Comparison of ENCODE assay signal across 8 cellular contexts in the genomic region with DNA sequence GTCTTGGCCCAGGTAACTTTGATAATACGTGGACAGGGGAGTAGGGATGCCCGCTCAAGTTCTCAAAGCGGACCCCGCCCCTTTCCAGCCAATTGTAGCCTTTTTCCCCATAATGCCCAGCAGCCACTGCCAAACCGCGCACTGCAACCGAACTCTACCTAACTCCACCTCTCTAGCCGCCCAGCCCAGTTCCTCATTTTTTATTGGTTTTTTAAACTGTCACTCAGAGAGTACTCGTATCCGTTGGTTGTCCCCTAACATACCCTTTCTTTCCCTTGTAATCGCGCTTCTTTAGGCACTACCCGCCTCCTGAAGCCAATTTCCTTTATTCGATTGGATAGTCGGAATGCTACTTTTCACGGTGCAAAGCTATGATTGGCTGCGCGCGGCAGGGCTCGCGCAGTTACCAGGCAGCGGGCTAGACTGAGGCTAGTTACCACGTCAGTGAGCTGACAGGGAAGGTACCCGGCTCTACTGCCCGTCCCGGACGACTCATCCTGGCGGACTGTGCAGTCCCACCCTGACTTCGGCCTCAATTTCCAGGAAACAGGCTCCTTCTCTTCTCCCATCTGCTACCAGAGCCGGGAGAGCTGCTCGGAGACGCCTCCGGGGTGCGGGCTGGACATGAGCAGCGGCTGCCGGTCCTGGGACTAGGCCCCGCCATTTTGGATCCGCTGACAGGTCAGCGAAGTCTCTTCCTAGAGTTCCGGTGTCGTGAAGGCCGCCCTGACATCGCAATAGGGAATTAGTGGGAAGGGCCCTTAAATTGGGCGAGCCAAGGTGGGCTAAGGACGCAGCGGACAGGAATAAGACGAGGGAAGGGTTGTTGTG. TPM values are rescaled to one million over a fixed set of nuclear protein-coding genes. Genes with fewer than 3 reads are reported as not detected.
DNase-seq lines count a peak whose midpoint lies in the region; ATAC-seq, FAIRE-seq and TF ChIP-seq lines count a peak whose summit lies in the region.

TSS of gene GBF1 (plus strand) at position 432 of the 831 bp plus-strand sequence. CDS start 13,407 bp downstream, outside the sequence.

- peak; percentile 99 for DNase-seq in AML-193 (lab: John Stamatoyannopoulos, UW)
- peak; percentile 99 for DNase-seq in NCI-H510A treated with DMSO at 0.1 percent for 48 hours (lab: John Stamatoyannopoulos, UW)
- DNase-seq in activated CD4-positive, alpha-beta T cell treated with anti-CD3 and anti-CD28 coated beads for 24 hours (ENCODE audit: low read depth in 2 of 2), result peak; percentile 74 to 78
- DNase-seq in chondrocyte (ENCODE audit: low spot score), result no peak
- DNase-seq in keratinocyte (ENCODE audit: low read depth, low spot score), result peak; percentile 96
- DNase-seq in stimulated activated CD4-positive, alpha-beta T cell treated with anti-CD3 and anti-CD28 coated beads, Interleukin-15, amount 100 ng/mL, for 1 hour (ENCODE audit: low read depth in 1 of 2, low spot score in 1 of 2), result peak; percentile 72 to 75

- peaks cover 15% of the 10 kb centered on the region for H4K20me1 ChIP-seq in keratinocyte (ENCODE audit: control insufficient read depth, extremely low read depth, insufficient read depth, low read length)

- peak within 1 kb of the TSS; percentile 99 for H3K4me3 Mint-ChIP-seq in chondrocyte (ENCODE audit: unreplicated experiment)

- peak within 1 kb of the TSS; percentile 75 for H3K27ac ChIP-seq in keratinocyte (ENCODE audit: control insufficient read depth, insufficient read depth, low read length)

- no peaks in the 10 kb centered on the region for H3K36me3 Mint-ChIP-seq in chondrocyte (ENCODE audit: low read depth)

- dilution Hi-C loops in keratinocyte (cut with MboI; ENCODE audit: extremely low pct_ligation_motif_present, low sequenced_read_pairs), result no loop called here

- H3K27me3 Mint-ChIP-seq in chondrocyte (ENCODE audit: low read depth), result peaks cover 3% of the 10 kb centered on the region

- H3K79me2 ChIP-seq in keratinocyte (ENCODE audit: control insufficient read depth, insufficient read depth, low read length), result peaks cover 48% of the 10 kb centered on the region

- FAIRE-seq in keratinocyte (lab: Jason Lieb, UNC), result peak; percentile 79

- TF ChIP-seq CTCF in chondrocyte (IDR thresholded peaks at IDR 0.05), result no peak
- no peak for TF ChIP-seq CTCF in keratinocyte (optimal IDR thresholded peaks at IDR 0.05 in 1 of 3, IDR thresholded peaks at IDR 0.05 in 1 of 3, conservative IDR thresholded peaks at IDR 0.05 in 1 of 3; ENCODE audit: extremely low read depth in 1 of 3, insufficient read depth in 2 of 3, low read length in 3 of 3)

- H2AFZ ChIP-seq in keratinocyte (ENCODE audit: control insufficient read depth, low read length), result peak within 1 kb of the TSS; percentile 95

- peak; percentile 93 for TF ChIP-seq POLR2A in GM19193 (IDR thresholded peaks at IDR 0.05; ENCODE audit: extremely low read depth, insufficient read depth, insufficient read length)

- H3K9me1 ChIP-seq in keratinocyte (ENCODE audit: control insufficient read depth, extremely low read depth, insufficient read depth, low read length), result peaks cover 5% of the 10 kb centered on the region

- H3K4me3 ChIP-seq in keratinocyte (ENCODE audit: control insufficient read depth in 2 of 3, extremely low read depth in 1 of 3, insufficient read depth in 2 of 3, low read depth in 1 of 3, low read length in 3 of 3), result peak within 1 kb of the TSS; percentile 65 to 99 (median 97)

- H3K9me3 Mint-ChIP-seq in chondrocyte (ENCODE audit: low read depth), result no peaks in the 10 kb centered on the region

- peak; percentile 87 for ATAC-seq in HG03439 (IDR thresholded peaks at IDR 0.05; ENCODE audit: unreplicated experiment)

- peaks cover 10% of the 10 kb centered on the region for H3K27me3 ChIP-seq in keratinocyte (ENCODE audit: control insufficient read depth, extremely low read depth, insufficient read depth, low read length)

- peak within 1 kb of the TSS; percentile 95 for H3K4me2 ChIP-seq in keratinocyte (ENCODE audit: control insufficient read depth, extremely low read depth, insufficient read depth, low read depth, low read length)

- peak within 1 kb of the TSS; percentile 98 for H3K27ac Mint-ChIP-seq in chondrocyte (ENCODE audit: unreplicated experiment)

- no peaks in the 10 kb centered on the region for H3K9me3 ChIP-seq in keratinocyte (ENCODE audit: control insufficient read depth, low read depth, low read length)

- peaks cover 38% of the 10 kb centered on the region for H3K4me1 ChIP-seq in keratinocyte (ENCODE audit: control insufficient read depth, extremely low read depth, insufficient read depth, low read length)

- peak within 1 kb of the TSS; percentile 92 for H3K9ac ChIP-seq in keratinocyte (ENCODE audit: control insufficient read depth, extremely low read depth, insufficient read depth, low read length)

- peaks cover 0 to 2% of the 10 kb centered on the region in 2 experiments for H3K36me3 ChIP-seq in keratinocyte (ENCODE audit: control insufficient read depth in 2 of 2, extremely low read depth in 1 of 2, insufficient read depth in 2 of 2, low read length in 2 of 2)

- peaks cover 52% of the 10 kb centered on the region for H3K4me1 Mint-ChIP-seq in chondrocyte (ENCODE audit: low read depth)

RNA-seq across cellular contexts. Expression of gene GBF1, which starts in this region (rescaled TPM):
- total RNA-seq in chondrocyte, result 59.3 to 88.4 TPM (median 59.7 TPM) in 3 replicates
- polyA plus RNA-seq in keratinocyte, result 14.7 to 27.0 TPM (median 17.4 TPM) in 3 replicates
- 9.5 TPM for polyA plus RNA-seq in keratinocyte (2011; ENCODE audit: low read depth)
- polyA plus RNA-seq in keratinocyte (2011; cell fraction: cytosol; rRNA removed), result 17.5 and 18.3 TPM in 2 replicates
- 51.6 and 59.4 TPM in 2 replicates for polyA plus RNA-seq in keratinocyte (2011; cell fraction: nucleus; rRNA removed)
- 18.5 and 35.6 TPM in 2 replicates for polyA plus RNA-seq in keratinocyte (2012; ENCODE audit: low replicate concordance)
- 46.2 to 106 TPM (median 67.6 TPM) in 3 replicates for polyA minus RNA-seq in keratinocyte
- 27.8 TPM for polyA minus RNA-seq in keratinocyte (2011; cell fraction: cytosol; rRNA and poly(A)+ RNA removed)
- 62.0 and 97.2 TPM in 2 replicates for polyA minus RNA-seq in keratinocyte (2011; cell fraction: nucleus; rRNA and poly(A)+ RNA removed)
